19 cellular contexts compared by ENCODE assay signal in the genomic region with DNA sequence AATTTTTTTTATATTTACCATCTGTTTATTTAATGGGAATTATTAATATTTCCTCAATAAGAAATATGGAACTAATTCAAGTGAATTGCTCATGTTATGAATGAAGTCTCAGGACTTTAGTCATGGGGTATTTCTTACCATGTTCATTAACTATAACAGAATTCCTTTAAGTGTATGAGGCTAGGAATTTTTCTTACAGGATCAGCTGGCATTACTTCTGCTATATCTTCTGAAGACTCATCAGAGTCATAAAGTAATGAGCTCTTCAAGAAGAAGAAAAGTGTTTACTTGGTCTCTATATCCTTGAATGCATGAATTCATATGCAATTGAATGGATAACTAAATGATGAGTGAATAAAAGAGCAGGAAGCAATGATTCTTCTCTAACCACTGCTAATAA.
"Had no signal": no experiment of that assay in that cellular context is flagged by ENCODE, and none has a peak within 500 bp of the region (broad histone marks: within the 10 kb centered on the region; RNA-seq: fewer than 3 reads in every experiment).

No MANE protein-coding gene starts in this region.

- H3K27ac Mint-ChIP-seq: natural killer cell had no signal

- H3K27me3 Mint-ChIP-seq: type B pancreatic cell had no signal

- H3K36me3 Mint-ChIP-seq: type B pancreatic cell had no signal

- H3K27me3 ChIP-seq: colonic mucosa, gastrocnemius medialis, right atrium auricular region, sigmoid colon had no signal

- H3K36me3 ChIP-seq: colonic mucosa, gastrocnemius medialis, right atrium auricular region, sigmoid colon had no signal

- H3K9me3 Mint-ChIP-seq: natural killer cell, type B pancreatic cell had no signal

- H3K4me1 ChIP-seq: colonic mucosa, right atrium auricular region had no signal

- H3K4me3 Mint-ChIP-seq: natural killer cell, neural crest cell, type B pancreatic cell had no signal

- DNase-seq: colonic mucosa; effector CD8-positive, alpha-beta T cell; gastrocnemius medialis; glutamatergic neuron; islet precursor cell; left cardiac atrium; left ventricle myocardium superior; natural killer cell; posterior cingulate gyrus; sigmoid colon; small intestine; stimulated activated CD4-positive, alpha-beta T cell treated with anti-CD3 and anti-CD28 coated beads, Interleukin-12 subunit alpha, Interleukin-12 subunit beta, amount 100 ng/mL, for 4 hours; stimulated activated CD4-positive, alpha-beta T cell treated with anti-CD3 and anti-CD28 coated beads, Interleukin-2, amount 100 ng/mL, for 48 hours; stimulated activated naive CD4-positive, alpha-beta T cell treated with Interleukin-2 at 50 U/mL for 16 hours had no signal

- FAIRE-seq: urothelium cell line had no signal

- H3K9me3 ChIP-seq: colonic mucosa, gastrocnemius medialis, right atrium auricular region, sigmoid colon had no signal

- ATAC-seq: gastrocnemius medialis, left cardiac atrium, left ventricle myocardium superior, natural killer cell had no signal

- H3K4me3 ChIP-seq: colonic mucosa, gastrocnemius medialis, lung, right atrium auricular region, sigmoid colon had no signal

- H3K4me1 Mint-ChIP-seq: natural killer cell had no signal

- H3K27ac ChIP-seq: colonic mucosa, gastrocnemius medialis, right atrium auricular region had no signal
